ENCODE assay signal across 29 cellular contexts in genomic region chr18:37375181-37375580, GRCh38.
"Had no signal": no experiment of that assay in that cellular context is flagged by ENCODE, and none has a peak within 500 bp of the region (broad histone marks: within the 10 kb centered on the region; RNA-seq: fewer than 3 reads in every experiment).

No MANE protein-coding gene starts in this region.

- FAIRE-seq: small intestine, urothelium cell line had no signal

- H3K4me3 ChIP-seq: ovary, psoas muscle, right lobe of liver, sigmoid colon, stomach, thoracic aorta, thyroid gland, tibial nerve, upper lobe of left lung, vagina had no signal

- H3K9me3 ChIP-seq: neutrophil, ovary, psoas muscle, right lobe of liver, sigmoid colon, stomach, thoracic aorta, thyroid gland, tibial nerve, upper lobe of left lung, vagina had no signal

- H3K4me3 Mint-ChIP-seq: natural killer cell treated with Interleukin-12 subunit alpha and Interleukin-12 subunit beta and Interleukin-15 and Interleukin-18, amount 100 ng/mL, for 72 hours; nephron progenitor cell; neural crest cell; stimulated activated effector memory CD8-positive, alpha-beta T cell treated with anti-CD3 and anti-CD28 coated beads, Interleukin-12 subunit alpha, Interleukin-12 subunit beta, amount 100 ng/mL, for 72 hours; stimulated activated naive B cell treated with anti-CD40 and anti-IgM and Interleukin-4, amounts not matched to agents 10 μg/mL and 1 μg/mL and 100 μg/mL, for 72 hours; stimulated activated naive CD8-positive, alpha-beta T cell treated with anti-CD3 and anti-CD28 coated beads, Interleukin-15, Interleukin-2, amounts not matched to agents 100 ng/mL and 50 ng/mL, for 24 hours had no signal

- H3K36me3 Mint-ChIP-seq: natural killer cell treated with Interleukin-12 subunit alpha and Interleukin-12 subunit beta and Interleukin-15 and Interleukin-18, amount 100 ng/mL, for 72 hours; stimulated activated effector memory CD8-positive, alpha-beta T cell treated with anti-CD3 and anti-CD28 coated beads, Interleukin-12 subunit alpha, Interleukin-12 subunit beta, amount 100 ng/mL, for 72 hours; stimulated activated naive B cell treated with anti-CD40 and anti-IgM and Interleukin-4, amounts not matched to agents 10 μg/mL and 1 μg/mL and 100 μg/mL, for 72 hours had no signal

- H3K36me3 ChIP-seq: neutrophil, ovary, right lobe of liver, sigmoid colon, stomach, thoracic aorta, thyroid gland, tibial nerve, upper lobe of left lung, vagina had no signal

- H3K27me3 Mint-ChIP-seq: stimulated activated naive CD8-positive, alpha-beta T cell treated with anti-CD3 and anti-CD28 coated beads, Interleukin-15, Interleukin-2, amounts not matched to agents 100 ng/mL and 50 ng/mL, for 24 hours had no signal

- H3K27me3 ChIP-seq: neutrophil, ovary, right lobe of liver, thyroid gland, tibial nerve, upper lobe of left lung, vagina had no signal

- H3K4me1 ChIP-seq: parathyroid adenoma, psoas muscle, right lobe of liver, sigmoid colon, stomach, thyroid gland, tibial nerve, upper lobe of left lung, vagina had no signal

- H3K27ac Mint-ChIP-seq: natural killer cell treated with Interleukin-12 subunit alpha and Interleukin-12 subunit beta and Interleukin-15 and Interleukin-18, amount 100 ng/mL, for 72 hours; nephron progenitor cell; progenitor cell of endocrine pancreas; stimulated activated effector memory CD8-positive, alpha-beta T cell treated with anti-CD3 and anti-CD28 coated beads, Interleukin-12 subunit alpha, Interleukin-12 subunit beta, amount 100 ng/mL, for 72 hours; stimulated activated naive B cell treated with anti-CD40 and anti-IgM and Interleukin-4, amounts not matched to agents 10 μg/mL and 1 μg/mL and 100 μg/mL, for 72 hours; stimulated activated naive CD8-positive, alpha-beta T cell treated with anti-CD3 and anti-CD28 coated beads, Interleukin-15, Interleukin-2, amounts not matched to agents 100 ng/mL and 50 ng/mL, for 24 hours had no signal

- H3K27ac ChIP-seq: neutrophil, ovary, parathyroid adenoma, psoas muscle, right lobe of liver, sigmoid colon, stomach, thoracic aorta, thyroid gland, tibial nerve, upper lobe of left lung, vagina had no signal

- H3K9me3 Mint-ChIP-seq: natural killer cell treated with Interleukin-12 subunit alpha and Interleukin-12 subunit beta and Interleukin-15 and Interleukin-18, amount 100 ng/mL, for 72 hours; nephron progenitor cell; neural crest cell; stimulated activated effector memory CD8-positive, alpha-beta T cell treated with anti-CD3 and anti-CD28 coated beads, Interleukin-12 subunit alpha, Interleukin-12 subunit beta, amount 100 ng/mL, for 72 hours; stimulated activated naive CD8-positive, alpha-beta T cell treated with anti-CD3 and anti-CD28 coated beads, Interleukin-15, Interleukin-2, amounts not matched to agents 100 ng/mL and 50 ng/mL, for 24 hours had no signal

- H3K4me1 Mint-ChIP-seq: nephron progenitor cell; stimulated activated effector memory CD8-positive, alpha-beta T cell treated with anti-CD3 and anti-CD28 coated beads, Interleukin-12 subunit alpha, Interleukin-12 subunit beta, amount 100 ng/mL, for 72 hours; stimulated activated naive B cell treated with anti-CD40 and anti-IgM and Interleukin-4, amounts not matched to agents 10 μg/mL and 1 μg/mL and 100 μg/mL, for 72 hours had no signal

- H3K9ac ChIP-seq: parathyroid adenoma had no signal

- DNase-seq: nephron progenitor cell; nucleus accumbens; ovary; psoas muscle; right cardiac atrium; right lobe of liver; sigmoid colon; small intestine; stimulated activated CD4-positive, alpha-beta T cell treated with anti-CD3 and anti-CD28 coated beads, Interleukin-15, amount 100 ng/mL, for 24 hours; stimulated activated CD4-positive, alpha-beta T cell treated with anti-CD3 and anti-CD28 coated beads, Interleukin-2, amount 100 ng/mL, for 24 hours; stimulated activated CD4-positive, alpha-beta T cell treated with anti-CD3 and anti-CD28 coated beads, Interleukin-2, amount 100 ng/mL, for 48 hours; stimulated activated CD4-positive, alpha-beta T cell treated with anti-CD3 and anti-CD28 coated beads, Interleukin-4, amount 100 ng/mL, for 24 hours; stimulated activated naive B cell treated with anti-CD40 and anti-IgM and Interleukin-4, amounts not matched to agents 10 μg/mL and 1 μg/mL and 100 μg/mL, for 72 hours; stimulated activated naive CD4-positive, alpha-beta T cell treated with Interleukin-2 at 50 U/mL for 16 hours; stomach; thyroid gland; trophoblast cell; upper lobe of left lung had no signal
